ENCODE assay signal across 24 cellular contexts in genomic region chr3:79597719-79598118, GRCh38.
"Had no signal": no experiment of that assay in that cellular context is flagged by ENCODE, and none has a peak within 500 bp of the region (broad histone marks: within the 10 kb centered on the region; RNA-seq: fewer than 3 reads in every experiment).

No MANE protein-coding gene starts in this region.

- H3K27ac ChIP-seq: HL-60, KMS-11, RWPE1 had no signal

- H3K9me3 ChIP-seq: SK-N-SH had no signal

- H3K27ac Mint-ChIP-seq: IgD-negative memory B cell, T-cell had no signal

- H3K9ac ChIP-seq: KMS-11, SK-N-SH had no signal

- H3K27me3 Mint-ChIP-seq: IgD-negative memory B cell, T-cell had no signal

- H3K36me3 Mint-ChIP-seq: IgD-negative memory B cell, T-cell had no signal

- DNase-seq: Kasumi-1, MV-4-11, NCI-H1048, NCI-H1105, NCI-H1417, NCI-H1436 treated with DMSO at 0.1 percent for 48 hours, NCI-H1694, NCI-H187 treated with DMSO at 0.1 percent for 48 hours, NCI-H2029 treated with DMSO at 0.1 percent for 48 hours, NCI-H2171 treated with DMSO at 0.1 percent for 48 hours, NCI-H345, NCI-H446 treated with DMSO at 0.1 percent for 48 hours, NCI-H510A treated with DMSO at 0.1 percent for 48 hours, NCI-H526 treated with DMSO at 0.1 percent for 48 hours, NCI-H748 treated with DMSO at 0.1 percent for 48 hours, SHP77, SK-N-SH, SW 1271, T-cell had no signal

- H3K4me3 ChIP-seq: K562 had no signal

- ATAC-seq: K562, T-cell had no signal

- H3K4me1 Mint-ChIP-seq: IgD-negative memory B cell, T-cell had no signal

- H3K4me2 ChIP-seq: KMS-11, SK-N-SH had no signal

- H3K4me3 Mint-ChIP-seq: IgD-negative memory B cell, T-cell had no signal
